In the genomic region with DNA sequence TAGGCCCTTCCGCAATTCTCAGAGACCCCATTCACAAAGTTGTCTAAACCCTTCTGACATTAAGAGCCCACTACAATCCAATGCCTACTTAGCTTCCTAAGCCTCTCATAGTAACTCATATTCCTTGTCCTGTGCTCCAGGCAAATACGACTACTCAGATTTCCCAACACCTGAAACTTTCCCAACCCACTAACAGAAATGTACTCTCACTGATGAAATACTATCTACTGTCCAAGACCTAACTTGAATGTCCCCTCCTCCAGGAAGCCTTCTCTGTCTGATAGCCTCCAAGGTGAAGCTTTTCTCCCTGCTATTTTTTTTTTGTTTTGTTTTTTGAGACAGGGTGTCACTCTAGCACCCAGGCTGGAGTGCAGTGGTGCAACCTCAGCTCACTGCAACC, we compare ENCODE assay signal across 18 cellular contexts. TPM values are rescaled to one million over a fixed set of nuclear protein-coding genes. Genes with fewer than 3 reads are reported as not detected.
DNase-seq lines count a peak whose midpoint lies in the region; ATAC-seq, FAIRE-seq and TF ChIP-seq lines count a peak whose summit lies in the region.
"Had no signal": no experiment of that assay in that cellular context is flagged by ENCODE, and none has a peak within 500 bp of the region (broad histone marks: within the 10 kb centered on the region; RNA-seq: fewer than 3 reads in every experiment).

No MANE protein-coding gene starts in this region.

- no peak for TF ChIP-seq CTCF in K562 (IDR thresholded peaks at IDR 0.05 in 2 of 3, conservative IDR thresholded peaks at IDR 0.05 in 1 of 3; ENCODE audit: insufficient read depth in 2 of 3, low read depth in 1 of 3, low read length in 3 of 3)
- no peak for TF ChIP-seq CTCF in fibroblast of mammary gland (conservative IDR thresholded peaks at IDR 0.05; ENCODE audit: control insufficient read depth, insufficient read depth, low read depth, low read length)
- no peak for TF ChIP-seq CTCF in neural crest cell (conservative IDR thresholded peaks at IDR 0.05)

- H3K27ac ChIP-seq in K562 (ENCODE audit: extremely low read depth, low read depth, low read length) = no peak overlapping the region
- H3K27ac ChIP-seq: BLaER1 had no signal

- no peaks in the 10 kb centered on the region for H3K9me1 ChIP-seq in K562 (ENCODE audit: control insufficient read depth, insufficient read depth, low read length)

- no peaks in the 10 kb centered on the region for H3K4me1 ChIP-seq in K562 (replicated peaks in 1 of 2; ENCODE audit: control insufficient read depth in 2 of 2, insufficient read depth in 2 of 2, low read length in 2 of 2)
- H3K4me1 ChIP-seq: BLaER1, Caco-2, HAP-1 had no signal

- WGBS in K562 (ENCODE audit: insufficient coverage, low coverage, missing lambda C conversion rate) = 0% methylated on average over 2 of the region's 2 CpGs

- DNase-seq in HuH-7 (ENCODE audit: low spot score) (peak; percentile 8), K562 (ENCODE audit: extremely low read depth in 1 of 4, low spot score in 3 of 4) (no peak), fibroblast of mammary gland (ENCODE audit: low read depth) (peak; percentile 7), neural crest cell (ENCODE audit: low read depth, low spot score) (no peak), OCI-M1 (lab: John Stamatoyannopoulos, UW) (no peak), posterior cingulate gyrus (no peak), NCI-H774 (lab: John Stamatoyannopoulos, UW) (no peak)
- no peak for DNase-seq in activated T-cell treated with anti-CD3 and anti-CD28 coated beads, Interleukin-2, amount 50 U/mL, for 48 hours
- DNase-seq: 8988T; AML-193; Caco-2; CD8-positive, alpha-beta memory T cell; DND-41; GDM1 had no signal

- BruUV-seq in K562 (replicated peaks; lab: Mats Ljungman, UMichigan) = no TSS peak

- H3K9ac ChIP-seq in K562 (ENCODE audit: insufficient read depth in 1 of 2, low read depth in 2 of 2, low read length in 2 of 2) = no peak overlapping the region
- H3K9ac ChIP-seq: BLaER1 had no signal

- H3K4me2 ChIP-seq in K562 (ENCODE audit: insufficient read depth, low read length) = no peak overlapping the region
- H3K4me2 ChIP-seq: BLaER1 had no signal

- CTCF ChIA-PET in K562 (lab: Yijun Ruan, JAX; ENCODE audit: low intra/inter-chr PET ratio) = no interaction called here

- no peak for TF ChIP-seq RAD21 in K562 (CRISPR knock-in tag; conservative IDR thresholded peaks at IDR 0.05 in 1 of 2, IDR thresholded peaks at IDR 0.05 in 1 of 2)

- no peaks in the 10 kb centered on the region for H4K20me1 ChIP-seq in K562 (replicated peaks; ENCODE audit: control insufficient read depth, insufficient read depth, low read length)
- H4K20me1 ChIP-seq: BLaER1 had no signal

- H2AFZ ChIP-seq in K562 (ENCODE audit: low read depth, low read length) = no peak overlapping the region

- no peak for TF ChIP-seq EP300 in K562 (IDR thresholded peaks at IDR 0.05; ENCODE audit: low read length)

- no peaks in the 10 kb centered on the region for H3K79me2 ChIP-seq in K562 (ENCODE audit: control insufficient read depth, insufficient read depth, low read length)

- intact Hi-C loops in K562 (cut with micrococcal nuclease) (no loop called here), posterior cingulate gyrus (cut with DNase I) (no loop called here)

- POLR2A ChIA-PET in K562 (lab: Yijun Ruan, JAX) = interaction anchor here (0.8 to 1.6 kb wide), 2 partner anchors 35 to 335 kb away, joined by 5 read pairs; partner anchors contain the start of gene ALDH5A1

- H3K4me3 Mint-ChIP-seq in neural crest cell = no peak overlapping the region
- H3K4me3 Mint-ChIP-seq: CD8-positive, alpha-beta memory T cell had no signal

- H3K27ac Mint-ChIP-seq in neural crest cell (ENCODE audit: unreplicated experiment) = peak overlapping the region; percentile 16

- H3K9me3 ChIP-seq in K562 (replicated peaks; ENCODE audit: control insufficient read depth, insufficient read depth, low read depth, low read length) = no peaks in the 10 kb centered on the region
- H3K9me3 ChIP-seq: BLaER1, Caco-2, HAP-1 had no signal

- H3K4me1 Mint-ChIP-seq in neural crest cell = no peaks in the 10 kb centered on the region
- H3K4me1 Mint-ChIP-seq: CD8-positive, alpha-beta memory T cell had no signal

- peaks cover 5% of the 10 kb centered on the region for H3K36me3 Mint-ChIP-seq in neural crest cell (ENCODE audit: low read depth)
- H3K36me3 Mint-ChIP-seq: CD8-positive, alpha-beta memory T cell had no signal

- H3K27me3 Mint-ChIP-seq in neural crest cell (ENCODE audit: low read depth) = no peaks in the 10 kb centered on the region
- H3K27me3 Mint-ChIP-seq: CD8-positive, alpha-beta memory T cell had no signal

- no peak for FAIRE-seq in K562 (lab: Jason Lieb, UNC)
- FAIRE-seq: GM12892, H1 had no signal

- ATAC-seq in K562 = no peak

- H3K36me3 ChIP-seq in K562 (ENCODE audit: control insufficient read depth, insufficient read depth, low read length) = no peaks in the 10 kb centered on the region
- H3K36me3 ChIP-seq: BLaER1, HAP-1 had no signal

- in situ Hi-C loops in K562 (cut with MboI) = no loop called here

- peaks cover 6 to 8% of the 10 kb centered on the region in 2 experiments; a peak in 4 of 5 replicates for H3K27me3 ChIP-seq in K562 (ENCODE audit: control insufficient read depth in 2 of 2, insufficient read depth in 2 of 2, low read length in 2 of 2)
- H3K27me3 ChIP-seq: BLaER1 had no signal

- no peak overlapping the region for H3K4me3 ChIP-seq in K562
- no peak overlapping the region for H3K4me3 ChIP-seq in fibroblast of mammary gland (ENCODE audit: control insufficient read depth, low read depth, low read length)
- H3K4me3 ChIP-seq: BLaER1, HAP-1 had no signal

- TF ChIP-seq POLR2A in K562 (conservative IDR thresholded peaks at IDR 0.05) = no peak

- no peaks in the 10 kb centered on the region for H3K9me3 Mint-ChIP-seq in neural crest cell
- H3K9me3 Mint-ChIP-seq: CD8-positive, alpha-beta memory T cell had no signal

TF ChIP-seq in K562, 482 proteins besides CTCF, POLR2A, EP300 and RAD21 (continues in another document):
- TF ChIP-seq ZFP36 (IDR thresholded peaks at IDR 0.05; ENCODE audit: low read depth, low read length, partially characterized antibody) = peak; percentile 60

RNA-seq across cellular contexts. Expression of gene GPLD1, which starts 30.4 kb away (rescaled TPM):
- total RNA-seq in K562 (2011; cell fraction: chromatin; rRNA removed; ENCODE audit: low replicate concordance) = 4.4 and 5.7 TPM in 2 replicates
- total RNA-seq in K562 (2011; cell fraction: nucleolus; rRNA removed) = 1.3 and 1.8 TPM in 2 replicates
- total RNA-seq in K562 (2011; cell fraction: nucleoplasm; rRNA removed) = 3.4 and 5.0 TPM in 2 replicates
- total RNA-seq in K562 (2014; rRNA removed) (1.0 and 1.5 TPM in 2 replicates), K562 (2014; rRNA removed; fragmentation: Illumina TruSeq; extraction: Trizol) (0.76 and 0.89 TPM in 2 replicates), K562 (2015; rRNA removed; fragmentation: Illumina TruSeq; extraction: Trizol) (1.0 and 1.3 TPM in 2 replicates), K562 (2021) (0.96 and 1.2 TPM in 2 replicates), neural crest cell (4.7 and 6.0 TPM in 2 replicates)
- polyA plus RNA-seq in K562 (2011; rRNA removed) (0.30 and 0.86 TPM in 2 replicates), K562 (2014; fragmentation: Illumina TruSeq; extraction: Trizol) (0.46 and 0.82 TPM in 2 replicates), K562 (2014; fragmentation: Nextera tagmentation; extraction: Ambion mirVana) (under 1 TPM; 0.11 to 0.13 TPM), K562 (2014; rRNA removed) (0.26 and 0.57 TPM in 2 replicates)
- 0.25 and 0.45 TPM in 2 replicates for polyA plus RNA-seq in K562 (2011; cell fraction: cytosol; rRNA removed)
- 0.77 and 1.1 TPM in 2 replicates for polyA plus RNA-seq in K562 (2011; cell fraction: nucleus; rRNA removed)
- polyA plus RNA-seq in K562 (2012) = 0.79 and 0.83 TPM in 2 replicates
- 0.78 and 1.2 TPM in 2 replicates for polyA minus RNA-seq in K562 (2011; rRNA and poly(A)+ RNA removed)
- 0.36 and 0.95 TPM in 2 replicates for polyA minus RNA-seq in K562 (2011; cell fraction: cytosol; rRNA and poly(A)+ RNA removed)
- 1.1 and 1.2 TPM in 2 replicates for polyA minus RNA-seq in K562 (2011; cell fraction: nucleus; rRNA and poly(A)+ RNA removed)

RNA-seq across cellular contexts. Expression of gene ALDH5A1, which starts 35.8 kb away (rescaled TPM):
- 7.0 and 9.4 TPM in 2 replicates for total RNA-seq in K562 (2011; cell fraction: chromatin; rRNA removed; ENCODE audit: low replicate concordance)
- total RNA-seq in K562 (2011; cell fraction: nucleolus; rRNA removed) = 4.2 and 5.3 TPM in 2 replicates
- total RNA-seq in K562 (2011; cell fraction: nucleoplasm; rRNA removed) = 9.3 and 9.6 TPM in 2 replicates
- total RNA-seq in K562 (2014; rRNA removed) (8.6 and 12.0 TPM in 2 replicates), K562 (2014; rRNA removed; fragmentation: Illumina TruSeq; extraction: Trizol) (8.9 and 9.9 TPM in 2 replicates), K562 (2015; rRNA removed; fragmentation: Illumina TruSeq; extraction: Trizol) (11.4 and 11.9 TPM in 2 replicates), K562 (2021) (19.7 and 20.5 TPM in 2 replicates), neural crest cell (12.9 and 14.4 TPM in 2 replicates)
- polyA plus RNA-seq in K562 (2011; rRNA removed) (5.2 and 9.5 TPM in 2 replicates), K562 (2014; fragmentation: Illumina TruSeq; extraction: Trizol) (14.4 and 16.1 TPM in 2 replicates), K562 (2014; fragmentation: Nextera tagmentation; extraction: Ambion mirVana) (1 to 10 TPM; 2.2 to 3.4 TPM), K562 (2014; rRNA removed) (12.7 and 12.8 TPM in 2 replicates)
- polyA plus RNA-seq in K562 (2011; cell fraction: cytosol; rRNA removed) = 3.3 and 6.7 TPM in 2 replicates
- 5.2 and 8.1 TPM in 2 replicates for polyA plus RNA-seq in K562 (2011; cell fraction: nucleus; rRNA removed)
- polyA plus RNA-seq in K562 (2012) = 15.6 and 20.1 TPM in 2 replicates
- 5.8 and 10.9 TPM in 2 replicates for polyA minus RNA-seq in K562 (2011; rRNA and poly(A)+ RNA removed)
- polyA minus RNA-seq in K562 (2011; cell fraction: cytosol; rRNA and poly(A)+ RNA removed) = 6.6 and 10.3 TPM in 2 replicates
- polyA minus RNA-seq in K562 (2011; cell fraction: nucleus; rRNA and poly(A)+ RNA removed) = 2.3 and 2.6 TPM in 2 replicates

RNA-seq across cellular contexts. Expression of gene MRS2, which starts 56.2 kb away (rescaled TPM):
- 25.6 and 50.4 TPM in 2 replicates for total RNA-seq in K562 (2011; cell fraction: chromatin; rRNA removed; ENCODE audit: low replicate concordance)
- total RNA-seq in K562 (2011; cell fraction: nucleolus; rRNA removed) = 25.7 and 29.5 TPM in 2 replicates
- 41.1 and 64.7 TPM in 2 replicates for total RNA-seq in K562 (2011; cell fraction: nucleoplasm; rRNA removed)
- total RNA-seq in K562 (2014; rRNA removed) (34.4 and 34.8 TPM in 2 replicates), K562 (2014; rRNA removed; fragmentation: Illumina TruSeq; extraction: Trizol) (54.7 and 57.8 TPM in 2 replicates), K562 (2015; rRNA removed; fragmentation: Illumina TruSeq; extraction: Trizol) (45.8 and 48.1 TPM in 2 replicates), K562 (2021) (55.0 and 57.5 TPM in 2 replicates), neural crest cell (38.4 and 39.5 TPM in 2 replicates)
- polyA plus RNA-seq in K562 (2011; rRNA removed) (44.8 and 57.9 TPM in 2 replicates), K562 (2014; fragmentation: Illumina TruSeq; extraction: Trizol) (43.0 and 47.0 TPM in 2 replicates), K562 (2014; fragmentation: Nextera tagmentation; extraction: Ambion mirVana) (10 to 100 TPM; 14.6 to 23.6 TPM), K562 (2014; rRNA removed) (49.0 and 50.0 TPM in 2 replicates)
- 34.2 and 47.8 TPM in 2 replicates for polyA plus RNA-seq in K562 (2011; cell fraction: cytosol; rRNA removed)
- polyA plus RNA-seq in K562 (2011; cell fraction: nucleus; rRNA removed) = 31.0 and 39.7 TPM in 2 replicates
- 34.3 and 36.0 TPM in 2 replicates for polyA plus RNA-seq in K562 (2012)
- 60.6 and 65.0 TPM in 2 replicates for polyA minus RNA-seq in K562 (2011; rRNA and poly(A)+ RNA removed)
- polyA minus RNA-seq in K562 (2011; cell fraction: cytosol; rRNA and poly(A)+ RNA removed) = 34.3 and 41.7 TPM in 2 replicates
- polyA minus RNA-seq in K562 (2011; cell fraction: nucleus; rRNA and poly(A)+ RNA removed) = 24.8 and 34.5 TPM in 2 replicates

Comparison
In these comparisons a context has a peak if more than half of its experiments do, and no peak if none do; other contexts are left out.
1. DNase-seq: peak in HuH-7 (single experiment) and fibroblast of mammary gland (single experiment); none in K562 (0 of 4), neural crest cell (single experiment), OCI-M1 (single experiment), posterior cingulate gyrus (0 of 10), activated T-cell treated with anti-CD3 and anti-CD28 coated beads, Interleukin-2, amount 50 U/mL, for 48 hours (0 of 2) and NCI-H774 (single experiment).